Comparison of ENCODE assay signal across 40 cellular contexts in genomic region chr16:54467398-54467797, GRCh38.
"Had no signal": no experiment of that assay in that cellular context is flagged by ENCODE, and none has a peak within 500 bp of the region (broad histone marks: within the 10 kb centered on the region; RNA-seq: fewer than 3 reads in every experiment).

No MANE protein-coding gene starts in this region.

- H3K4me3 Mint-ChIP-seq: activated naive CD4-positive, alpha-beta T cell treated with anti-CD3 and anti-CD28 coated beads for 36 hours; activated naive CD4-positive, alpha-beta T cell treated with anti-CD3 and anti-CD28 coated beads, Interleukin-2, amount 10 ng/mL, durations not matched to agents 7 days and 5 days; activated naive CD4-positive, alpha-beta T cell treated with anti-CD3 and anti-CD28 coated beads, Interleukin-2, amount 50 U/mL, for 24 hours; activated naive CD8-positive, alpha-beta T cell; activated naive CD8-positive, alpha-beta T cell treated with anti-CD3 and anti-CD28 coated beads for 36 hours; activated naive CD8-positive, alpha-beta T cell treated with anti-CD3 and anti-CD28 coated beads, Interleukin-2, amount 10 ng/mL, durations not matched to agents 7 days and 5 days; activated naive CD8-positive, alpha-beta T cell treated with anti-CD3 and anti-CD28 coated beads, Interleukin-2, amount 50 U/mL, for 24 hours; activated T-cell treated with anti-CD3 and anti-CD28 coated beads, Interleukin-2, amount 50 U/mL, for 24 hours; activated T-cell treated with anti-CD3 and anti-CD28 coated beads, Interleukin-2, amount 50 U/mL, for 4 hours; activated T-cell treated with anti-CD3 and anti-CD28 coated beads, Interleukin-2, amount 50 U/mL, for 72 hours; activated T-helper 1 cell treated with anti-CD3 and anti-CD28 coated beads, Interleukin-12 subunit alpha, Interleukin-12 subunit beta, Interleukin-2, Interleukin-4 antibody, amounts not matched to agents 30 ng/mL and 10 ng/mL and 1 ng/mL, durations not matched to agents 14 hours and 24 hours and 36 hours; activated T-helper 17 cell treated with anti-CD3 and anti-CD28 coated beads, Interleukin-2, amount 50 U/mL, for 72 hours; brain; central memory CD8-positive, alpha-beta T cell had no signal

- H3K4me3 ChIP-seq: adrenal gland, ascending aorta, body of pancreas, breast epithelium, cardiac muscle cell had no signal

- H3K4me1 ChIP-seq: adrenal gland, ascending aorta, body of pancreas, breast epithelium had no signal

- H3K27ac Mint-ChIP-seq: activated naive CD4-positive, alpha-beta T cell treated with anti-CD3 and anti-CD28 coated beads for 36 hours; activated naive CD4-positive, alpha-beta T cell treated with anti-CD3 and anti-CD28 coated beads, Interleukin-2, amount 10 ng/mL, durations not matched to agents 7 days and 5 days; activated naive CD4-positive, alpha-beta T cell treated with anti-CD3 and anti-CD28 coated beads, Interleukin-2, amount 50 U/mL, for 24 hours; activated naive CD4-positive, alpha-beta T cell treated with anti-CD3 and anti-CD28 coated beads, Interleukin-2, amount 50 U/mL, for 72 hours; activated naive CD8-positive, alpha-beta T cell; activated naive CD8-positive, alpha-beta T cell treated with anti-CD3 and anti-CD28 coated beads for 36 hours; activated naive CD8-positive, alpha-beta T cell treated with anti-CD3 and anti-CD28 coated beads, Interleukin-2, amount 10 ng/mL, durations not matched to agents 7 days and 5 days; activated naive CD8-positive, alpha-beta T cell treated with anti-CD3 and anti-CD28 coated beads, Interleukin-2, amount 50 U/mL, for 24 hours; activated T-cell treated with anti-CD3 and anti-CD28 coated beads, Interleukin-2, amount 50 U/mL, for 24 hours; activated T-cell treated with anti-CD3 and anti-CD28 coated beads, Interleukin-2, amount 50 U/mL, for 72 hours; activated T-helper 1 cell treated with anti-CD3 and anti-CD28 coated beads, Interleukin-12 subunit alpha, Interleukin-12 subunit beta, Interleukin-2, Interleukin-4 antibody, amounts not matched to agents 30 ng/mL and 10 ng/mL and 1 ng/mL, durations not matched to agents 14 hours and 24 hours and 36 hours; activated T-helper 17 cell treated with anti-CD3 and anti-CD28 coated beads, Interleukin-2, amount 50 U/mL, for 72 hours; activated T-helper 2 cell treated with anti-CD3 and anti-CD28 coated beads, Interferon-gamma antibody, Interleukin-2, Interleukin-4, amounts not matched to agents 10 μg/mL and 5 μg/mL and 100 μg/mL, durations not matched to agents 14 hours and 24 hours and 36 hours; brain had no signal

- H3K36me3 ChIP-seq: adrenal gland, ascending aorta, brain microvascular endothelial cell, breast epithelium, cardiac muscle cell had no signal

- H3K27me3 ChIP-seq: adrenal gland, ascending aorta, body of pancreas, brain microvascular endothelial cell, breast epithelium, cardiac muscle cell had no signal

- DNase-seq: activated effector memory CD4-positive, alpha-beta T cell treated with anti-CD3 and anti-CD28 coated beads, Interleukin-2, amount 50 U/mL, for 16 hours; activated effector memory CD4-positive, alpha-beta T cell treated with Interleukin-2 at 50 U/mL for 16 hours; activated gamma-delta T cell; activated gamma-delta T cell treated with Interleukin-2 at 50 U/mL for 16 hours; activated naive CD4-positive, alpha-beta T cell; activated naive CD4-positive, alpha-beta T cell treated with anti-CD3 and anti-CD28 coated beads for 36 hours; activated naive CD4-positive, alpha-beta T cell treated with anti-CD3 and anti-CD28 coated beads, Interleukin-2, amount 10 ng/mL, durations not matched to agents 7 days and 5 days; activated naive CD4-positive, alpha-beta T cell treated with anti-CD3 and anti-CD28 coated beads, Interleukin-2, amount 50 U/mL, for 16 hours; activated naive CD4-positive, alpha-beta T cell treated with Interleukin-2 at 50 U/mL for 16 hours; activated naive CD8-positive, alpha-beta T cell treated with anti-CD3 and anti-CD28 coated beads for 36 hours; activated naive CD8-positive, alpha-beta T cell treated with anti-CD3 and anti-CD28 coated beads, Interleukin-2, amount 10 ng/mL, durations not matched to agents 7 days and 5 days; activated naive CD8-positive, alpha-beta T cell treated with anti-CD3 and anti-CD28 coated beads, Interleukin-2, amount 50 U/mL, for 24 hours; activated T-cell treated with anti-CD3 and anti-CD28 coated beads, Interleukin-2, amount 50 U/mL, for 1 hour; activated T-cell treated with anti-CD3 and anti-CD28 coated beads, Interleukin-2, amount 50 U/mL, for 24 hours; activated T-cell treated with anti-CD3 and anti-CD28 coated beads, Interleukin-2, amount 50 U/mL, for 4 hours; activated T-cell treated with anti-CD3 and anti-CD28 coated beads, Interleukin-2, amount 50 U/mL, for 48 hours; activated T-cell treated with anti-CD3 and anti-CD28 coated beads, Interleukin-2, amount 50 U/mL, for 72 hours; adrenal gland; amniotic stem cell; amygdala; anterior cingulate cortex; aorta; body of pancreas; brain microvascular endothelial cell; caudate nucleus; central memory CD4-positive, alpha-beta T cell; cerebellar nuclear complex had no signal

- FAIRE-seq: astrocyte, bronchial epithelial cell had no signal

- H3K4me1 Mint-ChIP-seq: activated naive CD4-positive, alpha-beta T cell treated with anti-CD3 and anti-CD28 coated beads, Interleukin-2, amount 10 ng/mL, durations not matched to agents 7 days and 5 days; activated naive CD4-positive, alpha-beta T cell treated with anti-CD3 and anti-CD28 coated beads, Interleukin-2, amount 50 U/mL, for 24 hours; activated naive CD8-positive, alpha-beta T cell treated with anti-CD3 and anti-CD28 coated beads for 36 hours; activated naive CD8-positive, alpha-beta T cell treated with anti-CD3 and anti-CD28 coated beads, Interleukin-2, amount 10 ng/mL, durations not matched to agents 7 days and 5 days; activated naive CD8-positive, alpha-beta T cell treated with anti-CD3 and anti-CD28 coated beads, Interleukin-2, amount 50 U/mL, for 24 hours; activated T-helper 17 cell treated with anti-CD3 and anti-CD28 coated beads, Interleukin-2, amount 50 U/mL, for 72 hours; central memory CD8-positive, alpha-beta T cell had no signal

- ATAC-seq: activated naive CD4-positive, alpha-beta T cell treated with anti-CD3 and anti-CD28 coated beads, Interleukin-2, amount 50 U/mL, for 72 hours; activated naive CD8-positive, alpha-beta T cell treated with anti-CD3 and anti-CD28 coated beads, Interleukin-2, amount 50 U/mL, for 24 hours; activated T-cell treated with anti-CD3 and anti-CD28 coated beads, Interleukin-2, amount 50 U/mL, for 4 hours; activated T-cell treated with anti-CD3 and anti-CD28 coated beads, Interleukin-2, amount 50 U/mL, for 72 hours; activated T-helper 17 cell treated with anti-CD3 and anti-CD28 coated beads, Interleukin-2, amount 50 U/mL, for 72 hours; body of pancreas had no signal

- H3K27me3 Mint-ChIP-seq: activated naive CD4-positive, alpha-beta T cell treated with anti-CD3 and anti-CD28 coated beads, Interleukin-2, amount 10 ng/mL, durations not matched to agents 7 days and 5 days; activated naive CD8-positive, alpha-beta T cell treated with anti-CD3 and anti-CD28 coated beads for 36 hours; activated naive CD8-positive, alpha-beta T cell treated with anti-CD3 and anti-CD28 coated beads, Interleukin-2, amount 10 ng/mL, durations not matched to agents 7 days and 5 days; activated naive CD8-positive, alpha-beta T cell treated with anti-CD3 and anti-CD28 coated beads, Interleukin-2, amount 50 U/mL, for 24 hours had no signal

- H3K27ac ChIP-seq: adrenal gland, ascending aorta, body of pancreas, brain microvascular endothelial cell, breast epithelium had no signal

- H3K36me3 Mint-ChIP-seq: activated naive CD4-positive, alpha-beta T cell treated with anti-CD3 and anti-CD28 coated beads, Interleukin-2, amount 10 ng/mL, durations not matched to agents 7 days and 5 days; activated naive CD4-positive, alpha-beta T cell treated with anti-CD3 and anti-CD28 coated beads, Interleukin-2, amount 50 U/mL, for 24 hours; activated naive CD4-positive, alpha-beta T cell treated with anti-CD3 and anti-CD28 coated beads, Interleukin-2, amount 50 U/mL, for 72 hours; activated naive CD8-positive, alpha-beta T cell; activated naive CD8-positive, alpha-beta T cell treated with anti-CD3 and anti-CD28 coated beads for 36 hours; activated naive CD8-positive, alpha-beta T cell treated with anti-CD3 and anti-CD28 coated beads, Interleukin-2, amount 10 ng/mL, durations not matched to agents 7 days and 5 days; brain had no signal

- H3K9me3 ChIP-seq: adrenal gland, ascending aorta, body of pancreas had no signal
